8 cellular contexts compared by ENCODE assay signal in genomic region chr20:46406986-46407670, GRCh38. TPM values are rescaled to one million over a fixed set of nuclear protein-coding genes. Genes with fewer than 3 reads are reported as not detected.
A peak's percentile ranks its signal among the peaks of the same experiment; 100 is the strongest.
DNase-seq lines count a peak whose midpoint lies in the region; ATAC-seq lines count a peak whose summit lies in the region.

No MANE protein-coding gene starts in this region.

- H3K4me1 ChIP-seq in ectodermal cell (ENCODE audit: control insufficient read depth, insufficient read depth, low read length), result peaks cover 11% of the 10 kb centered on the region

- 19 to 21% methylated on average over 26 of the region's 26 CpGs for WGBS in ectodermal cell, 2 experiments

- no peaks in the 10 kb centered on the region for H3K9me3 ChIP-seq in ectodermal cell (ENCODE audit: control insufficient read depth, low read length)

- DNase-seq in NCI-H2107 treated with DMSO at 0.1 percent for 48 hours (lab: John Stamatoyannopoulos, UW; ENCODE audit: unreplicated experiment), result peak; percentile 43
- DNase-seq in activated CD4-positive, alpha-beta T cell treated with anti-CD3 and anti-CD28 coated beads, Interleukin-2, amount 50 U/mL, for 1 hour, result peak; percentile 82
- DNase-seq in mucosa of gallbladder (ENCODE audit: low spot score), result peak; percentile 72
- peak; percentile 87 for DNase-seq in stimulated activated CD8-positive, alpha-beta memory T cell treated with anti-CD3 and anti-CD28 coated beads, Interleukin-4, amount 100 ng/mL, for 24 hours (ENCODE audit: low read depth)
- DNase-seq in T1000 (lab: John Stamatoyannopoulos, UW), result no peak

- ATAC-seq in GM18517 (IDR thresholded peaks at IDR 0.05; ENCODE audit: unreplicated experiment) (peak; percentile 38), HG02970 (IDR thresholded peaks at IDR 0.05; ENCODE audit: low FRiP score, unreplicated experiment) (peak; percentile 31)

- no peak overlapping the region for H3K27ac ChIP-seq in ectodermal cell (ENCODE audit: insufficient read depth, low read depth, low read length, poor library complexity, severe bottlenecking)

- H3K4me3 ChIP-seq in ectodermal cell (ENCODE audit: insufficient read depth, low read depth, low read length), result peak overlapping the region; percentile 60

- H3K36me3 ChIP-seq in ectodermal cell (ENCODE audit: control insufficient read depth, insufficient read depth, low read length), result no peaks in the 10 kb centered on the region

- peaks cover 14% of the 10 kb centered on the region for H3K27me3 ChIP-seq in ectodermal cell (ENCODE audit: control insufficient read depth, insufficient read depth, low read length, poor library complexity, severe bottlenecking)

RNA-seq across cellular contexts. Expression of gene ELMO2, which starts 0.7 kb away (rescaled TPM):
- polyA plus RNA-seq in ectodermal cell (2013, experiment 1 of 4), result 64.7 TPM
- 66.4 TPM for polyA plus RNA-seq in ectodermal cell (2013, experiment 2 of 4)
- polyA plus RNA-seq in ectodermal cell (2013, experiment 3 of 4), result 46.8 TPM
- polyA plus RNA-seq in ectodermal cell (2013, experiment 4 of 4), result 51.9 TPM
- 33.3 TPM for total RNA-seq in mucosa of gallbladder
